12 cellular contexts compared by ENCODE assay signal in genomic region chr19:48248081-48248833, GRCh38. TPM values are rescaled to one million over a fixed set of nuclear protein-coding genes. Genes with fewer than 3 reads are reported as not detected.
DNase-seq lines count a peak whose midpoint lies in the region; TF ChIP-seq lines count a peak whose summit lies in the region.
"Had no signal": no experiment of that assay in that cellular context is flagged by ENCODE, and none has a peak within 500 bp of the region (broad histone marks: within the 10 kb centered on the region; RNA-seq: fewer than 3 reads in every experiment).

No MANE protein-coding gene starts in this region.

- TF ChIP-seq EP300 in sigmoid colon (IDR thresholded peaks at IDR 0.05), result no peak

- WGBS in sigmoid colon, 2 donors, result 86 to 93% methylated on average over 7 of the region's 7 CpGs

- peaks cover 10% of the 10 kb centered on the region for H3F3A ChIP-seq in OCI-LY1 (ENCODE audit: insufficient read depth, low read length)

- no peak for DNase-seq in activated naive CD4-positive, alpha-beta T cell treated with anti-CD3 and anti-CD28 coated beads, Interleukin-2, amount 10 ng/mL, durations not matched to agents 7 days and 5 days
- DNase-seq in activated naive CD4-positive, alpha-beta T cell treated with Interleukin-2 at 50 U/mL for 16 hours, result no peak
- DNase-seq in endothelial cell (ENCODE audit: low spot score) (no peak), NCI-H524 (lab: John Stamatoyannopoulos, UW) (no peak), BE2C (no peak), sigmoid colon (no peak)
- DNase-seq: activated gamma-delta T cell treated with Interleukin-2 at 50 U/mL for 16 hours; ovary; stimulated activated CD4-positive, alpha-beta T cell treated with anti-CD3 and anti-CD28 coated beads, Interleukin-4, amount 100 ng/mL, for 4 hours had no signal

- H3K4me3 Mint-ChIP-seq in activated naive CD4-positive, alpha-beta T cell treated with anti-CD3 and anti-CD28 coated beads, Interleukin-2, amount 10 ng/mL, durations not matched to agents 7 days and 5 days, result peak overlapping the region; percentile 83
- peak overlapping the region; percentile 81 for H3K4me3 Mint-ChIP-seq in endothelial cell (ENCODE audit: unreplicated experiment)

- peaks cover 31% of the 10 kb centered on the region for H3K79me2 ChIP-seq in OCI-LY1 (ENCODE audit: insufficient read depth, low read length)

- H3K9me2 ChIP-seq in OCI-LY1 (ENCODE audit: low read depth, low read length), result no peaks in the 10 kb centered on the region

- CTCF ChIA-PET in activated naive CD4-positive, alpha-beta T cell treated with anti-CD3 and anti-CD28 coated beads, Interleukin-2, amount 10 ng/mL, durations not matched to agents 7 days and 5 days (lab: Charles Lee), result no interaction called here

- no peaks in the 10 kb centered on the region for H4K20me1 ChIP-seq in OCI-LY1 (ENCODE audit: insufficient read depth, low read length)

- intact Hi-C loops in sigmoid colon (cut with DNase I), result no loop called here

- H3K9ac ChIP-seq in OCI-LY1 (ENCODE audit: low read length) (peak overlapping the region; percentile 94), subcutaneous abdominal adipose tissue (ENCODE audit: low read length in 5 of 5) (peak overlapping the region in 1 of 5 donors; percentile 64)
- H3K9ac ChIP-seq: KMS-11 had no signal

- no peak overlapping the region; the same call in 1 of the 2 replicates for H2AFZ ChIP-seq in OCI-LY1 (ENCODE audit: low read length)

- no peak for TF ChIP-seq POLR2A in sigmoid colon (IDR thresholded peaks at IDR 0.05)

- peak overlapping the region; percentile 95 for H3K27ac ChIP-seq in OCI-LY1 (ENCODE audit: low read depth, low read length, poor library complexity, severe bottlenecking)
- H3K27ac ChIP-seq in subcutaneous abdominal adipose tissue (ENCODE audit: low read depth, low read length), result peak overlapping the region; percentile 58
- H3K27ac ChIP-seq in sigmoid colon, result peak overlapping the region in 1 of 4 donors; percentile 66
- H3K27ac ChIP-seq: KMS-11, ovary had no signal

- peak overlapping the region; percentile 95 for H3K4me2 ChIP-seq in OCI-LY1 (ENCODE audit: low read length)
- H3K4me2 ChIP-seq: KMS-11 had no signal

- H3K27me3 Mint-ChIP-seq in activated naive CD4-positive, alpha-beta T cell treated with anti-CD3 and anti-CD28 coated beads, Interleukin-2, amount 10 ng/mL, durations not matched to agents 7 days and 5 days, result no peaks in the 10 kb centered on the region
- no peaks in the 10 kb centered on the region for H3K27me3 Mint-ChIP-seq in endothelial cell (ENCODE audit: unreplicated experiment)

- no peak for TF ChIP-seq CTCF in OCI-LY1 (IDR thresholded peaks at IDR 0.05; ENCODE audit: low read length)
- TF ChIP-seq CTCF in endothelial cell (IDR thresholded peaks at IDR 0.05; ENCODE audit: unreplicated experiment), result no peak
- TF ChIP-seq CTCF in BE2C (IDR thresholded peaks at IDR 0.05; ENCODE audit: low read depth, low read length), result no peak
- no peak for TF ChIP-seq CTCF in sigmoid colon (IDR thresholded peaks at IDR 0.05)

- peaks cover 76% of the 10 kb centered on the region for H3K4me1 Mint-ChIP-seq in activated naive CD4-positive, alpha-beta T cell treated with anti-CD3 and anti-CD28 coated beads, Interleukin-2, amount 10 ng/mL, durations not matched to agents 7 days and 5 days
- H3K4me1 Mint-ChIP-seq in endothelial cell (ENCODE audit: unreplicated experiment), result peaks cover 71% of the 10 kb centered on the region

- H3K4me3 ChIP-seq in OCI-LY1 (ENCODE audit: low read depth, low read length, poor library complexity, severe bottlenecking) (peak overlapping the region; percentile 68), subcutaneous abdominal adipose tissue (ENCODE audit: low read depth in 1 of 5, low read length in 5 of 5) (peak overlapping the region in 4 of 5 donors; percentile 19 to 77 (median 69)), BE2C (ENCODE audit: low read depth, low read length) (no peak overlapping the region), sigmoid colon (no peak overlapping the region)
- H3K4me3 ChIP-seq: ovary had no signal

- no peaks in the 10 kb centered on the region for H3K9me3 ChIP-seq in OCI-LY1 (ENCODE audit: low read length)
- H3K9me3 ChIP-seq in subcutaneous abdominal adipose tissue (ENCODE audit: control insufficient read depth in 5 of 5, low read length in 5 of 5), result no peaks in the 10 kb centered on the region
- H3K9me3 ChIP-seq in BE2C, result no peaks in the 10 kb centered on the region
- H3K9me3 ChIP-seq in sigmoid colon, result no peaks in the 10 kb centered on the region
- H3K9me3 ChIP-seq: ovary had no signal

- H3K4me1 ChIP-seq in OCI-LY1 (ENCODE audit: insufficient read depth, low read length, severe bottlenecking) (peaks cover 40% of the 10 kb centered on the region), subcutaneous abdominal adipose tissue (ENCODE audit: control insufficient read depth in 5 of 5, insufficient read depth in 5 of 5, low read length in 5 of 5) (peaks cover 0 to 60% (median 18%) of the 10 kb centered on the region in 5 donors), BE2C (peaks cover 5% of the 10 kb centered on the region), sigmoid colon (peaks cover 0 to 3% (median 1%) of the 10 kb centered on the region in 4 donors)

- peak overlapping the region; percentile 99 for H3K27ac Mint-ChIP-seq in activated naive CD4-positive, alpha-beta T cell treated with anti-CD3 and anti-CD28 coated beads, Interleukin-2, amount 10 ng/mL, durations not matched to agents 7 days and 5 days
- H3K27ac Mint-ChIP-seq in endothelial cell (ENCODE audit: unreplicated experiment), result peak overlapping the region; percentile 89

- H3K36me3 Mint-ChIP-seq in activated naive CD4-positive, alpha-beta T cell treated with anti-CD3 and anti-CD28 coated beads, Interleukin-2, amount 10 ng/mL, durations not matched to agents 7 days and 5 days, result peaks cover 72% of the 10 kb centered on the region
- peaks cover 26% of the 10 kb centered on the region for H3K36me3 Mint-ChIP-seq in endothelial cell (ENCODE audit: low read depth, unreplicated experiment)

- H3K9me3 Mint-ChIP-seq in activated naive CD4-positive, alpha-beta T cell treated with anti-CD3 and anti-CD28 coated beads, Interleukin-2, amount 10 ng/mL, durations not matched to agents 7 days and 5 days, result no peaks in the 10 kb centered on the region
- no peaks in the 10 kb centered on the region for H3K9me3 Mint-ChIP-seq in endothelial cell (ENCODE audit: unreplicated experiment)

- H3K36me3 ChIP-seq in OCI-LY1 (ENCODE audit: insufficient read depth, low read length) (peaks cover 43% of the 10 kb centered on the region), subcutaneous abdominal adipose tissue (ENCODE audit: control insufficient read depth in 5 of 5, insufficient read depth in 5 of 5, low read length in 5 of 5) (peaks cover 10 to 19% (median 13%) of the 10 kb centered on the region in 5 donors), BE2C (peaks cover 13% of the 10 kb centered on the region), sigmoid colon (peaks cover 0 to 26% (median 2%) of the 10 kb centered on the region in 4 donors)
- H3K36me3 ChIP-seq: ovary had no signal

- no peaks in the 10 kb centered on the region for H3K27me3 ChIP-seq in OCI-LY1 (ENCODE audit: insufficient read depth, low read length)
- H3K27me3 ChIP-seq in subcutaneous abdominal adipose tissue (ENCODE audit: control insufficient read depth in 5 of 5, insufficient read depth in 4 of 5, low read length in 5 of 5), result no peaks in the 10 kb centered on the region
- H3K27me3 ChIP-seq in BE2C, result no peaks in the 10 kb centered on the region
- H3K27me3 ChIP-seq in sigmoid colon, result no peaks in the 10 kb centered on the region
- H3K27me3 ChIP-seq: ovary had no signal

RNA-seq across cellular contexts. Expression of gene CARD8, which starts 7.5 kb away (rescaled TPM):
- 210 TPM for total RNA-seq in endothelial cell (ENCODE audit: unreplicated experiment)
- 3.1 TPM for polyA plus RNA-seq in BE2C (2012; ENCODE audit: insufficient read depth, insufficient read length, low read depth)
- 10 to 100 TPM; 14.2 to 37.7 (median 24.7) TPM for total RNA-seq in sigmoid colon
- polyA plus RNA-seq in sigmoid colon, result 10 to 100 TPM in 1 of 3 donors, 1 to 10 TPM in 2; 6.0 to 31.0 (median 8.1) TPM

RNA-seq across cellular contexts. Expression of gene ZNF114, which starts 21.6 kb away (rescaled TPM):
- total RNA-seq in endothelial cell (ENCODE audit: unreplicated experiment) (12.2 TPM), sigmoid colon (not detected)
- 2.5 TPM for polyA plus RNA-seq in BE2C (2012; ENCODE audit: insufficient read depth, insufficient read length, low read depth)
- polyA plus RNA-seq in sigmoid colon, result under 1 TPM in 1 of 3 donors, not detected in 2; 0.26 TPM

Comparison
In these comparisons a context has a peak if more than half of its experiments do, and no peak if none do; other contexts are left out.
1. H3K4me3 ChIP-seq: peak in OCI-LY1 (single experiment) and subcutaneous abdominal adipose tissue (4 of 5); none in BE2C (single experiment) and sigmoid colon (0 of 4).
2. RNA of gene ZNF114, which starts 21.6 kb away (total RNA-seq): 12.2 TPM in endothelial cell (single experiment); not detected in sigmoid colon; every median in the first group is over 10 times any median in the second.